In the genomic region with DNA sequence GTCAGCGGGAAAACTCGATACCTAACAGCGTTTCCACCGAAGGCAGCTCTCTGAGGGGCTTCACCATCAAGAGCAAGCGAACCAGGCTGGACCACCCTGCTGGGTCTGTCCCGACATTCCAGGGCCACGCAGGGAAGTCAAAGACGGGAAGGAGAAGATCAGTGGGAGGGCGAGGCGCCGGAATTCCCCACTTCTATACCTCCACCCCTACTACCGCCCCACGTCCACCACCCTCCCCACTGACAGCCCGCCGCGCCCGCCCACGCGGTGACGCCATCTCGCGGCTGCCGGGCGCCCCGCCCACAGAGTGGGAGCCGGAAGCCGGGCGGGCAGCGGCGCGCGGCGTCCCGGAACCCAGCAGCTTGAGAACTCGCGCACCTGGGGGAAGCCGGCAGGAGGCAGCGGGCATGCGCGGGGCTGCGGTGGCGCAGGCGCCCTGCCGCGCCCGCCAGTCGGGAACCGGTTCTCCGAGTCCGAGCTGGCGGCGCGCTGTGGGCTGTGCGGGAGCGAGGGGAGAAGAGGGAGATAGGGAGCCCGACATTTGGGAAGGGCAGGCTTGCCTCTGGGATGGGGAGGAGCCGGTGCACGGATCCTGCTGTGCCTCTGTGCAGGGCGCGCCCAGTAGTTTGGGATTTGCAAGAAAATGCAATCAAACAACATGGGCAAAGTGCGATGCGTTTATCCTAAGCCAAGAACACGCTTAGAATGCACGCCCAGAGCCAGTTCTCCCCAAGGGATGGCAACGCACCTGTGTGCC, we compare ENCODE assay signal across 8 cellular contexts. TPM values are rescaled to one million over a fixed set of nuclear protein-coding genes. Genes with fewer than 3 reads are reported as not detected.
DNase-seq lines count a peak whose midpoint lies in the region; ATAC-seq, FAIRE-seq and TF ChIP-seq lines count a peak whose summit lies in the region.

No MANE protein-coding gene starts in this region.

- H3K36me3 Mint-ChIP-seq in WTC11, result no peaks in the 10 kb centered on the region

- ATAC-seq in GM18873 (IDR thresholded peaks at IDR 0.05; ENCODE audit: low FRiP score, unreplicated experiment) (peak; percentile 41), HG03103 (IDR thresholded peaks at IDR 0.05; ENCODE audit: low read depth, unreplicated experiment) (peak; percentile 49), WTC11 (peak; percentile 15)

- no peaks in the 10 kb centered on the region for H3K9me3 Mint-ChIP-seq in WTC11

- POLR2A ChIA-PET in WTC11 (lab: Charles Lee), result interaction anchor here (0.6 to 1.0 kb wide), 2 partner anchors 150 to 1136 kb away, joined by 3 read pairs; no protein-coding TSS in a partner anchor

- WGBS in smooth muscle cell (ENCODE audit: low lambda C conversion rate), result 1% methylated on average over 65 of the region's 65 CpGs

- H3K27me3 ChIP-seq in bronchial epithelial cell (ENCODE audit: control insufficient read depth, insufficient read depth, low read length) (no peaks in the 10 kb centered on the region), smooth muscle cell (ENCODE audit: low read depth) (no peaks in the 10 kb centered on the region)

- DNase-seq in AG08395 (ENCODE audit: low spot score) (peak; percentile 90), NCI-H2196 (lab: John Stamatoyannopoulos, UW; ENCODE audit: unreplicated experiment) (peak; percentile 87), WTC11 (ENCODE audit: low spot score) (peak; percentile 78), bronchial epithelial cell (ENCODE audit: low read depth) (peak; percentile 80), inferior parietal cortex (ENCODE audit: extremely low spot score) (peak; percentile 81), smooth muscle cell (lab: John Stamatoyannopoulos, UW; ENCODE audit: unreplicated experiment) (peak; percentile 73)

- peaks cover 22% of the 10 kb centered on the region for H3K4me1 ChIP-seq in smooth muscle cell (ENCODE audit: low read depth)

- H3F3A ChIP-seq in smooth muscle cell (ENCODE audit: low read depth), result peaks cover 10% of the 10 kb centered on the region

- H3K27ac ChIP-seq in smooth muscle cell (ENCODE audit: low read depth), result peak overlapping the region; percentile 85

- peak overlapping the region; percentile 72 for H2AFZ ChIP-seq in smooth muscle cell (ENCODE audit: low read depth)

- peak overlapping the region; percentile 99 for H3K4me2 ChIP-seq in smooth muscle cell

- H3K36me3 ChIP-seq in bronchial epithelial cell (ENCODE audit: control insufficient read depth, insufficient read depth, low read length) (no peaks in the 10 kb centered on the region), smooth muscle cell (ENCODE audit: low read depth) (no peaks in the 10 kb centered on the region)

- H3K27ac Mint-ChIP-seq in WTC11, result peak overlapping the region; percentile 89

- peaks cover 9% of the 10 kb centered on the region for H4K20me1 ChIP-seq in smooth muscle cell (ENCODE audit: low read depth)

- TF ChIP-seq CTCF in WTC11 (IDR thresholded peaks at IDR 0.05) (no peak), bronchial epithelial cell (IDR thresholded peaks at IDR 0.05; ENCODE audit: insufficient read depth, low read length, severe bottlenecking) (no peak), smooth muscle cell (IDR thresholded peaks at IDR 0.05; ENCODE audit: borderline replicate concordance, insufficient read depth, poor library complexity, severe bottlenecking) (no peak)

- H3K79me2 ChIP-seq in smooth muscle cell (ENCODE audit: low read depth), result peaks cover 14% of the 10 kb centered on the region

- peak overlapping the region; percentile 72 for H3K9ac ChIP-seq in smooth muscle cell (ENCODE audit: low read depth)

- H3K4me3 Mint-ChIP-seq in WTC11, result peak overlapping the region; percentile 80

- H3K4me1 Mint-ChIP-seq in WTC11, result peaks cover 34% of the 10 kb centered on the region

- CTCF ChIA-PET in WTC11 (lab: Charles Lee), result interaction anchor here (1.3 to 1.6 kb wide), 2 partner anchors 144 to 153 kb away, joined by 3 to 8 read pairs; no protein-coding TSS in a partner anchor

- H3K4me3 ChIP-seq in bronchial epithelial cell (ENCODE audit: low read depth, low read length), result peak overlapping the region; percentile 60
- H3K4me3 ChIP-seq in smooth muscle cell, result peak overlapping the region; percentile 79

- no peaks in the 10 kb centered on the region for H3K9me3 ChIP-seq in smooth muscle cell (replicated peaks; ENCODE audit: low read depth)

- H3K27me3 Mint-ChIP-seq in WTC11 (ENCODE audit: low read depth), result peaks cover 2% of the 10 kb centered on the region; the same call in 1 of the 2 replicates

- FAIRE-seq in bronchial epithelial cell (lab: Jason Lieb, UNC), result no peak

TF ChIP-seq in WTC11, 78 proteins besides CTCF, POLR2A, EP300 and RAD21 (continues in another document):
- no peak for TF ChIP-seq ZNF232 (CRISPR knock-in tag; IDR thresholded peaks at IDR 0.05)
- TF ChIP-seq, protein P1, sequence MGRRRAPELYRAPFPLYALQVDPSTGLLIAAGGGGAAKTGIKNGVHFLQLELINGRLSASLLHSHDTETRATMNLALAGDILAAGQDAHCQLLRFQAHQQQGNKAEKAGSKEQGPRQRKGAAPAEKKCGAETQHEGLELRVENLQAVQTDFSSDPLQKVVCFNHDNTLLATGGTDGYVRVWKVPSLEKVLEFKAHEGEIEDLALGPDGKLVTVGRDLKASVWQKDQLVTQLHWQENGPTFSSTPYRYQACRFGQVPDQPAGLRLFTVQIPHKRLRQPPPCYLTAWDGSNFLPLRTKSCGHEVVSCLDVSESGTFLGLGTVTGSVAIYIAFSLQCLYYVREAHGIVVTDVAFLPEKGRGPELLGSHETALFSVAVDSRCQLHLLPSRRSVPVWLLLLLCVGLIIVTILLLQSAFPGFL (CRISPR knock-in tag; IDR thresholded peaks at IDR 0.05; ENCODE audit: borderline replicate concordance), result no peak
- TF ChIP-seq, protein P2, sequence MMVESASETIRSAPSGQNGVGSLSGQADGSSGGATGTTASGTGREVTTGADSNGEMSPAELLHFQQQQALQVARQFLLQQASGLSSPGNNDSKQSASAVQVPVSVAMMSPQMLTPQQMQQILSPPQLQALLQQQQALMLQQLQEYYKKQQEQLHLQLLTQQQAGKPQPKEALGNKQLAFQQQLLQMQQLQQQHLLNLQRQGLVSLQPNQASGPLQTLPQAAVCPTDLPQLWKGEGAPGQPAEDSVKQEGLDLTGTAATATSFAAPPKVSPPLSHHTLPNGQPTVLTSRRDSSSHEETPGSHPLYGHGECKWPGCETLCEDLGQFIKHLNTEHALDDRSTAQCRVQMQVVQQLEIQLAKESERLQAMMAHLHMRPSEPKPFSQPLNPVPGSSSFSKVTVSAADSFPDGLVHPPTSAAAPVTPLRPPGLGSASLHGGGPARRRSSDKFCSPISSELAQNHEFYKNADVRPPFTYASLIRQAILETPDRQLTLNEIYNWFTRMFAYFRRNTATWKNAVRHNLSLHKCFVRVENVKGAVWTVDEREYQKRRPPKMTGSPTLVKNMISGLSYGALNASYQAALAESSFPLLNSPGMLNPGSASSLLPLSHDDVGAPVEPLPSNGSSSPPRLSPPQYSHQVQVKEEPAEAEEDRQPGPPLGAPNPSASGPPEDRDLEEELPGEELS (CRISPR knock-in tag; IDR thresholded peaks at IDR 0.05), result peak; percentile 88
- peak; percentile 52 for TF ChIP-seq ETV6 (CRISPR knock-in tag; IDR thresholded peaks at IDR 0.05)
- TF ChIP-seq, protein P3, sequence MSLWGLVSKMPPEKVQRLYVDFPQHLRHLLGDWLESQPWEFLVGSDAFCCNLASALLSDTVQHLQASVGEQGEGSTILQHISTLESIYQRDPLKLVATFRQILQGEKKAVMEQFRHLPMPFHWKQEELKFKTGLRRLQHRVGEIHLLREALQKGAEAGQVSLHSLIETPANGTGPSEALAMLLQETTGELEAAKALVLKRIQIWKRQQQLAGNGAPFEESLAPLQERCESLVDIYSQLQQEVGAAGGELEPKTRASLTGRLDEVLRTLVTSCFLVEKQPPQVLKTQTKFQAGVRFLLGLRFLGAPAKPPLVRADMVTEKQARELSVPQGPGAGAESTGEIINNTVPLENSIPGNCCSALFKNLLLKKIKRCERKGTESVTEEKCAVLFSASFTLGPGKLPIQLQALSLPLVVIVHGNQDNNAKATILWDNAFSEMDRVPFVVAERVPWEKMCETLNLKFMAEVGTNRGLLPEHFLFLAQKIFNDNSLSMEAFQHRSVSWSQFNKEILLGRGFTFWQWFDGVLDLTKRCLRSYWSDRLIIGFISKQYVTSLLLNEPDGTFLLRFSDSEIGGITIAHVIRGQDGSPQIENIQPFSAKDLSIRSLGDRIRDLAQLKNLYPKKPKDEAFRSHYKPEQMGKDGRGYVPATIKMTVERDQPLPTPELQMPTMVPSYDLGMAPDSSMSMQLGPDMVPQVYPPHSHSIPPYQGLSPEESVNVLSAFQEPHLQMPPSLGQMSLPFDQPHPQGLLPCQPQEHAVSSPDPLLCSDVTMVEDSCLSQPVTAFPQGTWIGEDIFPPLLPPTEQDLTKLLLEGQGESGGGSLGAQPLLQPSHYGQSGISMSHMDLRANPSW (CRISPR knock-in tag; conservative IDR thresholded peaks at IDR 0.05; ENCODE audit: low read depth), result no peak
- 0 out of 2 replicates have a peak, but pooled peaks have one; percentile 78 for TF ChIP-seq KAT7 (CRISPR knock-in tag; IDR thresholded peaks at IDR 0.05; ENCODE audit: borderline replicate concordance)
- TF ChIP-seq, protein P4, sequence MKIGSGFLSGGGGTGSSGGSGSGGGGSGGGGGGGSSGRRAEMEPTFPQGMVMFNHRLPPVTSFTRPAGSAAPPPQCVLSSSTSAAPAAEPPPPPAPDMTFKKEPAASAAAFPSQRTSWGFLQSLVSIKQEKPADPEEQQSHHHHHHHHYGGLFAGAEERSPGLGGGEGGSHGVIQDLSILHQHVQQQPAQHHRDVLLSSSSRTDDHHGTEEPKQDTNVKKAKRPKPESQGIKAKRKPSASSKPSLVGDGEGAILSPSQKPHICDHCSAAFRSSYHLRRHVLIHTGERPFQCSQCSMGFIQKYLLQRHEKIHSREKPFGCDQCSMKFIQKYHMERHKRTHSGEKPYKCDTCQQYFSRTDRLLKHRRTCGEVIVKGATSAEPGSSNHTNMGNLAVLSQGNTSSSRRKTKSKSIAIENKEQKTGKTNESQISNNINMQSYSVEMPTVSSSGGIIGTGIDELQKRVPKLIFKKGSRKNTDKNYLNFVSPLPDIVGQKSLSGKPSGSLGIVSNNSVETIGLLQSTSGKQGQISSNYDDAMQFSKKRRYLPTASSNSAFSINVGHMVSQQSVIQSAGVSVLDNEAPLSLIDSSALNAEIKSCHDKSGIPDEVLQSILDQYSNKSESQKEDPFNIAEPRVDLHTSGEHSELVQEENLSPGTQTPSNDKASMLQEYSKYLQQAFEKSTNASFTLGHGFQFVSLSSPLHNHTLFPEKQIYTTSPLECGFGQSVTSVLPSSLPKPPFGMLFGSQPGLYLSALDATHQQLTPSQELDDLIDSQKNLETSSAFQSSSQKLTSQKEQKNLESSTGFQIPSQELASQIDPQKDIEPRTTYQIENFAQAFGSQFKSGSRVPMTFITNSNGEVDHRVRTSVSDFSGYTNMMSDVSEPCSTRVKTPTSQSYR (CRISPR knock-in tag; IDR thresholded peaks at IDR 0.05), result no peak

RNA-seq across cellular contexts. Expression of a gene that starts 3.2 kb away (rescaled TPM):
- total RNA-seq in WTC11 (2021), result 20.1 to 22.4 TPM (median 20.9 TPM) in 3 replicates
- 7.6 and 15.6 TPM in 2 replicates for total RNA-seq in bronchial epithelial cell
- 69.0 and 77.1 TPM in 2 replicates for total RNA-seq in smooth muscle cell
- polyA plus RNA-seq in smooth muscle cell, result 31.0 and 31.3 TPM in 2 replicates

Comparison
In these comparisons a context has a peak if more than half of its experiments do, and no peak if none do; other contexts are left out.
1. Peak in every context shown above with its lines: DNase-seq, ATAC-seq, H3K4me3 ChIP-seq and H3K27ac ChIP-seq.